10 cellular contexts compared by ENCODE assay signal in genomic region chr3:10198226-10198625, GRCh38. TPM values are rescaled to one million over a fixed set of nuclear protein-coding genes. Genes with fewer than 3 reads are reported as not detected.
DNase-seq lines count a peak whose midpoint lies in the region; ATAC-seq, FAIRE-seq and TF ChIP-seq lines count a peak whose summit lies in the region.
"Had no signal": no experiment of that assay in that cellular context is flagged by ENCODE, and none has a peak within 500 bp of the region (broad histone marks: within the 10 kb centered on the region; RNA-seq: fewer than 3 reads in every experiment).

No MANE protein-coding gene starts in this region.

- H3K4me2 ChIP-seq in Loucy (ENCODE audit: low read depth, low read length, poor library complexity, severe bottlenecking) (no peak overlapping the region), GM12878 (ENCODE audit: control insufficient read depth, insufficient read depth) (peak overlapping the region; percentile 42; the same call in 1 of the 2 replicates), osteoblast (ENCODE audit: insufficient read depth, low read length) (no peak overlapping the region)

- RAD21 ChIA-PET in GM12878 (lab: Charles Lee; ENCODE audit: unreplicated experiment): interaction anchor here (0.9 to 5.1 kb wide), 3 partner anchors 15 to 25 kb away, joined by 3 to 37 read pairs (median 4); no protein-coding TSS in a partner anchor

- peak overlapping the region; percentile 47; the same call in 1 of the 2 replicates for H2AFZ ChIP-seq in Loucy (ENCODE audit: low read length)
- H2AFZ ChIP-seq in GM12878 (ENCODE audit: control insufficient read depth, low read depth, low read length): peak overlapping the region; percentile 21; the same call in 1 of the 2 replicates
- no peak overlapping the region for H2AFZ ChIP-seq in osteoblast (ENCODE audit: low read length)

- H3K4me1 Mint-ChIP-seq in CD4-positive, CD25-positive, alpha-beta regulatory T cell: peaks cover 29 to 87% (median 48%) of the 10 kb centered on the region in 4 donors

- TF ChIP-seq EP300 in GM12878 (IDR thresholded peaks at IDR 0.05; ENCODE audit: borderline replicate concordance in 1 of 2, control insufficient read depth in 1 of 2, low read depth in 2 of 2, low read length in 2 of 2): no peak

- peaks cover 10% of the 10 kb centered on the region for H3K36me3 Mint-ChIP-seq in CD4-positive, CD25-positive, alpha-beta regulatory T cell

- TF ChIP-seq RAD21 in GM12878 (IDR thresholded peaks at IDR 0.05; ENCODE audit: insufficient read depth, low read depth, low read length): no peak

- H3K9me3 Mint-ChIP-seq in CD4-positive, CD25-positive, alpha-beta regulatory T cell: peaks cover 0 to 2% (median 0%) of the 10 kb centered on the region in 7 donors

- H3F3A ChIP-seq in Loucy (ENCODE audit: low read depth): no peaks in the 10 kb centered on the region

- no peaks in the 10 kb centered on the region for H3K79me2 ChIP-seq in Loucy (ENCODE audit: insufficient read depth, low read length)
- H3K79me2 ChIP-seq in GM12878 (ENCODE audit: control insufficient read depth, insufficient read depth, low read length): peaks cover 4% of the 10 kb centered on the region
- H3K79me2 ChIP-seq in osteoblast (ENCODE audit: insufficient read depth, low read length): peaks cover 25% of the 10 kb centered on the region

- TF ChIP-seq CTCF in Loucy (conservative IDR thresholded peaks at IDR 0.05; ENCODE audit: low read length) (no peak), GM12878 (IDR thresholded peaks at IDR 0.05 in 2 of 3, conservative IDR thresholded peaks at IDR 0.05 in 1 of 3; ENCODE audit: control insufficient read depth in 2 of 3, extremely low read depth in 1 of 3, insufficient read depth in 1 of 3, low read depth in 3 of 3, low read length in 3 of 3) (no peak), osteoblast (IDR thresholded peaks at IDR 0.05; ENCODE audit: extremely low read depth, low read depth, low read length) (no peak)

- H3K27me3 ChIP-seq in CD4-positive, CD25-positive, alpha-beta regulatory T cell (ENCODE audit: control insufficient read depth, insufficient read depth, low read length): no peaks in the 10 kb centered on the region
- H3K27me3 ChIP-seq in Loucy (ENCODE audit: insufficient read depth, low read length, poor library complexity, severe bottlenecking) (no peaks in the 10 kb centered on the region), GM12878 (replicated peaks in 1 of 2; ENCODE audit: control insufficient read depth in 2 of 2, insufficient read depth in 2 of 2, low read length in 1 of 2) (no peaks in the 10 kb centered on the region), osteoblast (ENCODE audit: insufficient read depth, low read length) (no peaks in the 10 kb centered on the region), aorta (ENCODE audit: control insufficient read depth in 1 of 2, insufficient read depth in 2 of 2, low read length in 1 of 2) (no peaks in the 10 kb centered on the region)
- H3K27me3 ChIP-seq: heart right ventricle had no signal

- no TSS peak for BruUV-seq in GM12878 (replicated peaks; lab: Mats Ljungman, UMichigan)

- no peaks in the 10 kb centered on the region for H4K20me1 ChIP-seq in Loucy (ENCODE audit: insufficient read depth, low read length, poor library complexity, severe bottlenecking)
- no peaks in the 10 kb centered on the region for H4K20me1 ChIP-seq in GM12878 (ENCODE audit: control insufficient read depth, insufficient read depth)
- H4K20me1 ChIP-seq in osteoblast (ENCODE audit: insufficient read depth, low read length): no peaks in the 10 kb centered on the region

- H3K27ac Mint-ChIP-seq in CD4-positive, CD25-positive, alpha-beta regulatory T cell: peak overlapping the region; percentile 93 to 97 (median 96)

- intact Hi-C loops in GM12878 (cut with micrococcal nuclease; ENCODE audit: unreplicated experiment) (loop anchor here (2.0 kb wide), 1 partner anchor 31 kb away; no protein-coding TSS in a partner anchor), aorta (cut with DNase I) (no loop called here)

- H3K4me3 Mint-ChIP-seq in CD4-positive, CD25-positive, alpha-beta regulatory T cell: peak overlapping the region in 2 of 4 donors; percentile 85 to 86

- peaks cover 62% of the 10 kb centered on the region for H3K4me1 ChIP-seq in CD4-positive, CD25-positive, alpha-beta regulatory T cell (ENCODE audit: control insufficient read depth, insufficient read depth, low read length, poor library complexity, severe bottlenecking)
- H3K4me1 ChIP-seq in Loucy (ENCODE audit: insufficient read depth, low read length, poor library complexity, severe bottlenecking) (peaks cover 33% of the 10 kb centered on the region), GM12878 (ENCODE audit: control insufficient read depth, insufficient read depth, low read length) (peaks cover 56% of the 10 kb centered on the region), osteoblast (ENCODE audit: insufficient read depth, low read length) (peaks cover 51% of the 10 kb centered on the region), aorta (ENCODE audit: control insufficient read depth in 1 of 2, insufficient read depth in 2 of 2, low read length in 2 of 2) (peaks cover 0 to 10% of the 10 kb centered on the region in 2 donors)

- no peak for ATAC-seq in CD4-positive, CD25-positive, alpha-beta regulatory T cell (ENCODE audit: low read depth in 2 of 2)
- peak; percentile 9 for ATAC-seq in GM12878
- ATAC-seq in aorta (ENCODE audit: low FRiP score): no peak

- 0% methylated on average over 4 of the region's 4 CpGs for WGBS in GM12878 (ENCODE audit: insufficient coverage, insufficient replicate concordance, low lambda C conversion rate, missing lambda C conversion rate)
- WGBS in aorta, 2 donors: 90 to 91% methylated on average over 4 of the region's 4 CpGs

- no peaks in the 10 kb centered on the region for H3K36me3 ChIP-seq in CD4-positive, CD25-positive, alpha-beta regulatory T cell (ENCODE audit: control insufficient read depth, insufficient read depth, low read length)
- H3K36me3 ChIP-seq in Loucy (ENCODE audit: insufficient read depth, low read length): no peaks in the 10 kb centered on the region
- H3K36me3 ChIP-seq in GM12878 (ENCODE audit: control insufficient read depth in 2 of 2, insufficient read depth in 2 of 2, low read length in 1 of 2): no peaks in the 10 kb centered on the region
- peaks cover 9% of the 10 kb centered on the region for H3K36me3 ChIP-seq in osteoblast (ENCODE audit: insufficient read depth, low read length)
- no peaks in the 10 kb centered on the region for H3K36me3 ChIP-seq in aorta (ENCODE audit: control insufficient read depth in 1 of 2, insufficient read depth in 2 of 2, low read length in 1 of 2)

- no peaks in the 10 kb centered on the region for H3K27me3 Mint-ChIP-seq in CD4-positive, CD25-positive, alpha-beta regulatory T cell

- H3K9ac ChIP-seq in Loucy (ENCODE audit: low read depth, low read length, poor library complexity, severe bottlenecking): no peak overlapping the region
- H3K9ac ChIP-seq in GM12878 (ENCODE audit: control insufficient read depth, insufficient read depth, low read length): peak overlapping the region; percentile 42

- no peaks in the 10 kb centered on the region for H3K9me2 ChIP-seq in Loucy (replicated peaks; ENCODE audit: low read depth, low read length)

- in situ Hi-C loops in GM12878 (cut with MboI): no loop called here

- POLR2A ChIA-PET in GM12878 (lab: Charles Lee): interaction anchor here (0.6 to 2.5 kb wide), 4 partner anchors 12 to 56 kb away, joined by 4 to 14 read pairs (median 8); partner anchors contain the start of gene VHL

- H3K27ac ChIP-seq in CD4-positive, CD25-positive, alpha-beta regulatory T cell (ENCODE audit: insufficient read depth, low read length, poor library complexity, severe bottlenecking): peak overlapping the region; percentile 91
- peak overlapping the region; percentile 62 for H3K27ac ChIP-seq in GM12878 (ENCODE audit: control insufficient read depth, insufficient read depth)
- H3K27ac ChIP-seq in osteoblast (ENCODE audit: low read depth, low read length): peak overlapping the region; percentile 48
- no peak overlapping the region for H3K27ac ChIP-seq in aorta (ENCODE audit: low read depth in 1 of 2, low read length in 2 of 2)

- FAIRE-seq in GM12878 (lab: Jason Lieb, UNC): no peak

- SMC1A ChIA-PET in GM12878 (lab: Charles Lee; ENCODE audit: uncharacterized antibody, unreplicated experiment): interaction anchor here (0.8 to 12.4 kb wide), 3 partner anchors 12 to 28 kb away, joined by 3 to 165 read pairs (median 4); no protein-coding TSS in a partner anchor

- H3K4me3 ChIP-seq in CD4-positive, CD25-positive, alpha-beta regulatory T cell (ENCODE audit: low read depth, low read length): no peak overlapping the region
- H3K4me3 ChIP-seq in Loucy (ENCODE audit: low read length, poor library complexity, severe bottlenecking): no peak overlapping the region
- H3K4me3 ChIP-seq in GM12878: no peak overlapping the region
- no peak overlapping the region for H3K4me3 ChIP-seq in osteoblast (ENCODE audit: insufficient read depth, low read length)
- no peak overlapping the region for H3K4me3 ChIP-seq in aorta (ENCODE audit: low read length in 2 of 2)
- H3K4me3 ChIP-seq: heart right ventricle had no signal

- TF ChIP-seq POLR2A in GM12878 (IDR thresholded peaks at IDR 0.05; ENCODE audit: low read depth, low read length): no peak

- CTCF ChIA-PET in GM12878 (lab: Yijun Ruan, JAX): interaction anchor here (1.5 kb wide), 1 partner anchor 14 kb away, joined by 5 read pairs; no protein-coding TSS in a partner anchor

- DNase-seq in CD4-positive, CD25-positive, alpha-beta regulatory T cell: no peak
- DNase-seq in GM12878 (ENCODE audit: low read depth, low spot score) (no peak), osteoblast (ENCODE audit: insufficient read length, low spot score, missing footprints) (no peak), COR-L47 (lab: John Stamatoyannopoulos, UW) (no peak), iPS-NIHi11 (ENCODE audit: low spot score) (no peak), NCI-H1105 (lab: John Stamatoyannopoulos, UW) (no peak), aorta (no peak)
- DNase-seq: heart right ventricle, NCI-H2227 treated with DMSO at 0.1 percent for 48 hours had no signal

- H3K9me3 ChIP-seq in CD4-positive, CD25-positive, alpha-beta regulatory T cell (ENCODE audit: control insufficient read depth in 2 of 2, low read length in 2 of 2): no peaks in the 10 kb centered on the region
- H3K9me3 ChIP-seq in Loucy (ENCODE audit: insufficient read depth, low read depth, low read length) (no peaks in the 10 kb centered on the region), GM12878 (replicated peaks; ENCODE audit: control insufficient read depth, insufficient read depth, low read length) (no peaks in the 10 kb centered on the region), osteoblast (ENCODE audit: low read depth, low read length) (no peaks in the 10 kb centered on the region), aorta (ENCODE audit: control insufficient read depth, low read length) (no peaks in the 10 kb centered on the region)
- H3K9me3 ChIP-seq: heart right ventricle had no signal

RNA-seq across cellular contexts. Expression of gene IRAK2, which starts 33.5 kb away (rescaled TPM):
- total RNA-seq in CD4-positive, CD25-positive, alpha-beta regulatory T cell: 3.6 TPM
- polyA plus RNA-seq in CD4-positive, CD25-positive, alpha-beta regulatory T cell: 1 to 10 TPM in 3 of 4 donors, under 1 TPM in 1; 0.68 to 3.7 (median 2.8) TPM
- 15.3 and 17.6 TPM in 2 replicates for total RNA-seq in GM12878 (2013; cell fraction: nucleolus; rRNA removed)
- total RNA-seq in GM12878 (2014; rRNA removed) (5.6 and 6.9 TPM in 2 replicates), GM12878 (2014; rRNA removed; fragmentation: Illumina TruSeq; extraction: Trizol) (4.0 and 4.2 TPM in 2 replicates), GM12878 (2021) (4.7 and 4.9 TPM in 2 replicates), osteoblast (3.2 and 4.0 TPM in 2 replicates), aorta (1 to 10 TPM; 7.1 to 8.3 TPM)
- 1.9 TPM for polyA plus RNA-seq in GM12878 (2011; ENCODE audit: low read depth)
- polyA plus RNA-seq in GM12878 (2011; rRNA removed) (2.6 and 3.4 TPM in 2 replicates), GM12878 (2014; fragmentation: Illumina TruSeq; extraction: Trizol) (3.9 and 4.8 TPM in 2 replicates), GM12878 (2014; fragmentation: Nextera tagmentation; extraction: Ambion mirVana) (under 1 TPM; 0.48 to 0.88 TPM), GM12878 (2014; rRNA removed) (5.0 and 5.7 TPM in 2 replicates), GM12878 (2016; fragmentation: Nextera tagmentation; extraction: Ambion mirVana) (1 to 10 TPM; 3.9 to 4.8 TPM), aorta (1 to 10 TPM; 1.7 to 2.5 TPM)
- polyA plus RNA-seq in GM12878 (2011; cell fraction: cytosol; rRNA removed): 3.4 and 4.3 TPM in 2 replicates
- polyA plus RNA-seq in GM12878 (2011; cell fraction: nucleus; rRNA removed): 1.6 and 1.9 TPM in 2 replicates
- polyA plus RNA-seq in GM12878 (2012): 2.5 and 4.5 TPM in 2 replicates
- polyA minus RNA-seq in GM12878 (2011; rRNA and poly(A)+ RNA removed): 2.4 and 4.4 TPM in 2 replicates
- 1.1 and 1.6 TPM in 2 replicates for polyA minus RNA-seq in GM12878 (2011; cell fraction: cytosol; rRNA and poly(A)+ RNA removed)
- polyA minus RNA-seq in GM12878 (2011; cell fraction: nucleus; rRNA and poly(A)+ RNA removed): 0.85 and 1.3 TPM in 2 replicates

RNA-seq across cellular contexts. Expression of gene TATDN2, which starts 50.0 kb away (rescaled TPM):
- 86.5 TPM for total RNA-seq in CD4-positive, CD25-positive, alpha-beta regulatory T cell
- polyA plus RNA-seq in CD4-positive, CD25-positive, alpha-beta regulatory T cell: 10 to 100 TPM; 10.2 to 17.4 (median 12.6) TPM
- 43.3 and 48.1 TPM in 2 replicates for total RNA-seq in GM12878 (2013; cell fraction: nucleolus; rRNA removed)
- total RNA-seq in GM12878 (2014; rRNA removed): 7.7 and 10.0 TPM in 2 replicates
- total RNA-seq in GM12878 (2014; rRNA removed; fragmentation: Illumina TruSeq; extraction: Trizol): 22.0 and 23.9 TPM in 2 replicates
- 31.8 and 36.5 TPM in 2 replicates for total RNA-seq in GM12878 (2021)
- 18.4 TPM for polyA plus RNA-seq in GM12878 (2011; ENCODE audit: low read depth)
- 21.6 and 22.1 TPM in 2 replicates for polyA plus RNA-seq in GM12878 (2011; rRNA removed)
- 20.8 and 21.3 TPM in 2 replicates for polyA plus RNA-seq in GM12878 (2011; cell fraction: cytosol; rRNA removed)
- 25.2 and 26.0 TPM in 2 replicates for polyA plus RNA-seq in GM12878 (2011; cell fraction: nucleus; rRNA removed)
- polyA plus RNA-seq in GM12878 (2012): 19.7 and 24.1 TPM in 2 replicates
- polyA plus RNA-seq in GM12878 (2014; fragmentation: Illumina TruSeq; extraction: Trizol): 27.3 and 28.1 TPM in 2 replicates
- 1 to 10 TPM; 5.7 to 9.1 TPM for polyA plus RNA-seq in GM12878 (2014; fragmentation: Nextera tagmentation; extraction: Ambion mirVana)
- 25.7 and 25.8 TPM in 2 replicates for polyA plus RNA-seq in GM12878 (2014; rRNA removed)
- 1 to 10 TPM; 4.2 to 5.6 TPM for polyA plus RNA-seq in GM12878 (2016; fragmentation: Nextera tagmentation; extraction: Ambion mirVana)
- polyA minus RNA-seq in GM12878 (2011; rRNA and poly(A)+ RNA removed): 29.6 and 51.2 TPM in 2 replicates
- polyA minus RNA-seq in GM12878 (2011; cell fraction: cytosol; rRNA and poly(A)+ RNA removed): 9.1 and 14.0 TPM in 2 replicates
- 30.2 and 59.0 TPM in 2 replicates for polyA minus RNA-seq in GM12878 (2011; cell fraction: nucleus; rRNA and poly(A)+ RNA removed)
- total RNA-seq in osteoblast: 19.2 and 20.0 TPM in 2 replicates
- 10 to 100 TPM; 30.8 to 36.3 TPM for total RNA-seq in aorta
- polyA plus RNA-seq in aorta: 10 to 100 TPM; 14.0 to 14.4 TPM

RNA-seq across cellular contexts. Expression of gene VHL, which starts 56.6 kb away (rescaled TPM):
- 76.6 TPM for total RNA-seq in CD4-positive, CD25-positive, alpha-beta regulatory T cell
- polyA plus RNA-seq in CD4-positive, CD25-positive, alpha-beta regulatory T cell: 10 to 100 TPM in 3 of 4 donors, 1 to 10 TPM in 1; 5.9 to 17.3 (median 12.1) TPM
- 114 and 118 TPM in 2 replicates for total RNA-seq in GM12878 (2013; cell fraction: nucleolus; rRNA removed)
- total RNA-seq in GM12878 (2014; rRNA removed): 45.9 and 55.7 TPM in 2 replicates
- 53.3 and 54.6 TPM in 2 replicates for total RNA-seq in GM12878 (2014; rRNA removed; fragmentation: Illumina TruSeq; extraction: Trizol)
- total RNA-seq in GM12878 (2021): 48.1 and 49.6 TPM in 2 replicates
- 26.8 TPM for polyA plus RNA-seq in GM12878 (2011; ENCODE audit: low read depth)
- 39.9 and 49.2 TPM in 2 replicates for polyA plus RNA-seq in GM12878 (2011; rRNA removed)
- polyA plus RNA-seq in GM12878 (2011; cell fraction: cytosol; rRNA removed): 21.6 and 26.0 TPM in 2 replicates
- polyA plus RNA-seq in GM12878 (2011; cell fraction: nucleus; rRNA removed): 16.5 and 25.6 TPM in 2 replicates
- polyA plus RNA-seq in GM12878 (2012): 37.1 and 43.4 TPM in 2 replicates
- 46.9 and 53.9 TPM in 2 replicates for polyA plus RNA-seq in GM12878 (2014; fragmentation: Illumina TruSeq; extraction: Trizol)
- 10 to 100 TPM; 12.0 to 12.2 TPM for polyA plus RNA-seq in GM12878 (2014; fragmentation: Nextera tagmentation; extraction: Ambion mirVana)
- 34.4 and 38.1 TPM in 2 replicates for polyA plus RNA-seq in GM12878 (2014; rRNA removed)
- polyA plus RNA-seq in GM12878 (2016; fragmentation: Nextera tagmentation; extraction: Ambion mirVana): 10 to 100 TPM; 19.9 to 23.9 TPM
- polyA minus RNA-seq in GM12878 (2011; rRNA and poly(A)+ RNA removed): 38.2 and 41.1 TPM in 2 replicates
- polyA minus RNA-seq in GM12878 (2011; cell fraction: cytosol; rRNA and poly(A)+ RNA removed): 13.6 and 17.6 TPM in 2 replicates
- 6.4 and 13.1 TPM in 2 replicates for polyA minus RNA-seq in GM12878 (2011; cell fraction: nucleus; rRNA and poly(A)+ RNA removed)
- total RNA-seq in osteoblast: 33.9 and 36.9 TPM in 2 replicates
- 10 to 100 TPM; 26.8 to 36.8 TPM for total RNA-seq in aorta
- 10 to 100 TPM; 14.1 to 18.8 TPM for polyA plus RNA-seq in aorta

Comparison
In these comparisons a context has a peak if more than half of its experiments do, and no peak if none do; other contexts are left out.
1. H3K27ac ChIP-seq: peak in CD4-positive, CD25-positive, alpha-beta regulatory T cell (single experiment), GM12878 (single experiment) and osteoblast (single experiment); none in aorta (0 of 2).